In genomic region chr6:42339991-42340401, GRCh38 we compare ENCODE assay signal across 9 cellular contexts.
DNase-seq lines count a peak whose midpoint lies in the region; ATAC-seq, FAIRE-seq and TF ChIP-seq lines count a peak whose summit lies in the region.
"Had no signal": no experiment of that assay in that cellular context is flagged by ENCODE, and none has a peak within 500 bp of the region (broad histone marks: within the 10 kb centered on the region; RNA-seq: fewer than 3 reads in every experiment).

No MANE protein-coding gene starts in this region.

- no peaks in the 10 kb centered on the region for H3K36me3 Mint-ChIP-seq in neural crest cell (ENCODE audit: low read depth)

- H3K4me1 ChIP-seq in transverse colon, result peaks cover 0 to 6% (median 0%) of the 10 kb centered on the region in 4 donors

- TF ChIP-seq EP300 in transverse colon (IDR thresholded peaks at IDR 0.05; ENCODE audit: low read depth), result no peak

- H3K9me3 Mint-ChIP-seq in neural crest cell, result no peaks in the 10 kb centered on the region

- no peaks in the 10 kb centered on the region for H3K27me3 ChIP-seq in transverse colon

- intact Hi-C loops in transverse colon (cut with DNase I; ENCODE audit: low total_unique reads), result no loop called here

- TF ChIP-seq POLR2A in GM12892 (IDR thresholded peaks at IDR 0.05; ENCODE audit: low read depth, low read length) (no peak), transverse colon (IDR thresholded peaks at IDR 0.05) (no peak)

- peak overlapping the region; percentile 36 for H3K27ac Mint-ChIP-seq in neural crest cell (ENCODE audit: unreplicated experiment)

- ATAC-seq in GM21723 (IDR thresholded peaks at IDR 0.05; ENCODE audit: unreplicated experiment), result peak; percentile 84

- in situ Hi-C loops in transverse colon (cut with MboI; ENCODE audit: low pct_ligation_motif_present in 1 of 4, low pct_unique_long_range_greater_than_20kb in 1 of 4, low sequenced_read_pairs in 3 of 4), result no loop called here

- H3K27me3 Mint-ChIP-seq in neural crest cell (ENCODE audit: low read depth), result no peaks in the 10 kb centered on the region

- peak; percentile 83 for FAIRE-seq in GM12892 (lab: Jason Lieb, UNC)

- H3K4me3 Mint-ChIP-seq in neural crest cell, result no peak overlapping the region

- H3K36me3 ChIP-seq in transverse colon, result no peaks in the 10 kb centered on the region

- TF ChIP-seq CTCF in neural crest cell (conservative IDR thresholded peaks at IDR 0.05) (no peak), transverse colon (IDR thresholded peaks at IDR 0.05) (no peak)

- WGBS in transverse colon (ENCODE audit: low coverage in 1 of 2), 2 donors, result 75 to 79% methylated on average over 2 of the region's 2 CpGs

- peak; percentile 47 for DNase-seq in GM12892 (ENCODE audit: insufficient read length)
- peak; percentile 34 for DNase-seq in RKO (ENCODE audit: low spot score)
- DNase-seq in neural crest cell (ENCODE audit: low read depth, low spot score), result no peak
- no peak for DNase-seq in transverse colon
- DNase-seq in NCI-H524 (lab: John Stamatoyannopoulos, UW), result no peak
- no peak for DNase-seq in NAMALWA (ENCODE audit: low spot score)
- DNase-seq in NCI-H1417 (lab: John Stamatoyannopoulos, UW), result no peak

- H3K4me1 Mint-ChIP-seq in neural crest cell, result no peaks in the 10 kb centered on the region

- H3K27ac ChIP-seq in transverse colon, result no peak overlapping the region

- no peaks in the 10 kb centered on the region for H3K9me3 ChIP-seq in transverse colon

- H3K4me3 ChIP-seq in transverse colon, result no peak overlapping the region
- H3K4me3 ChIP-seq: skin epidermis had no signal

Comparison
In these comparisons a context has a peak if more than half of its experiments do, and no peak if none do; other contexts are left out.
1. DNase-seq: peak in GM12892 (single experiment) and RKO (single experiment); none in neural crest cell (single experiment), transverse colon (single experiment), NCI-H524 (0 of 2), NAMALWA (single experiment) and NCI-H1417 (0 of 3).